1 cellular context compared by ENCODE assay signal in the genomic region with DNA sequence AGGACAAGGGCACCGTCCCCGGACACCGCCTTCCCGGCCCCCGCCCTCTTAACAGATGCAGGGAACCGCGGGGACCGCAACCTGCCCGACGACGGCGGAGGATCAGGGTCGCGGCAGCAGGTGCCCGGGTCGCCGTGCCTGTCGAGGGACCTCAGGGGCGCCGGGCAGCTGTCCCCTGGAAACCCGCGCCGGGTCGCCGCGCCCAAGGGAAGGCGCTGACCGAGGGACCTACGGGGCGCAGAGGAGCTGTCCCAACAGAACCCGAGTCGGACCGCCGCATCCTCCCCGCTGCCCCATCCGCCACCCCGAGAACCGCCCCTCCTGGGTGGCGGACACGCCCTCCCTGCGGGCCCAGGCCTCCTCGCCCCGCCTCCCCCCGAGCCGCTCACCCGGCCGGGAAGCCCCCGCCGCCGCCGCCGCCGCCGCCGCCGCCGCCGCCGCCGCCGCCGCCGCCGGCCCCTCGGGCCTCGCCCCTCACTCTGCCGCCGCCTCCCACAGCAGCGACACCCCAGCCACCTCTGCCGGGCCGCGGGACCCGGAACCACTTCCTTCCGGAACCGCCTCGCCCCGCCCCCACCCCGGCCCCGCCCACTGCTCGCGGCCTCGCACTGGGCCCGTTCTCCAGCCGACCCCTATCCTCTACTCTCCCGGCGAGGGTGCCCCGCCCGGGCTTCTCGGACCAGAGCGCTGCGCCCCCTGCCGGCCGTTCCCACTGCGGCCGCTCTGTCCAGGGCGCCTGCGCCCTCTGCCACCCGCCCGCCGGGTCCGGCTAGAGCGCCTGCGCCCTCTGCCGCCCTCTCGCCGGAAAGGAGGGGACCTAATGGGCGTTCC.
TF ChIP-seq lines count a peak whose summit lies in the region.

TSS of gene BCLAF3 (minus strand) at position 543 of the 831 bp plus-strand sequence. CDS start 20,797 bp downstream, outside the sequence.

TF ChIP-seq in SK-N-SH treated with all-trans-retinoic acid at 6 μM for 48 hours, 23 proteins besides CTCF, POLR2A, EP300 and RAD21 (continued from another document):
- TF ChIP-seq, protein P1, sequence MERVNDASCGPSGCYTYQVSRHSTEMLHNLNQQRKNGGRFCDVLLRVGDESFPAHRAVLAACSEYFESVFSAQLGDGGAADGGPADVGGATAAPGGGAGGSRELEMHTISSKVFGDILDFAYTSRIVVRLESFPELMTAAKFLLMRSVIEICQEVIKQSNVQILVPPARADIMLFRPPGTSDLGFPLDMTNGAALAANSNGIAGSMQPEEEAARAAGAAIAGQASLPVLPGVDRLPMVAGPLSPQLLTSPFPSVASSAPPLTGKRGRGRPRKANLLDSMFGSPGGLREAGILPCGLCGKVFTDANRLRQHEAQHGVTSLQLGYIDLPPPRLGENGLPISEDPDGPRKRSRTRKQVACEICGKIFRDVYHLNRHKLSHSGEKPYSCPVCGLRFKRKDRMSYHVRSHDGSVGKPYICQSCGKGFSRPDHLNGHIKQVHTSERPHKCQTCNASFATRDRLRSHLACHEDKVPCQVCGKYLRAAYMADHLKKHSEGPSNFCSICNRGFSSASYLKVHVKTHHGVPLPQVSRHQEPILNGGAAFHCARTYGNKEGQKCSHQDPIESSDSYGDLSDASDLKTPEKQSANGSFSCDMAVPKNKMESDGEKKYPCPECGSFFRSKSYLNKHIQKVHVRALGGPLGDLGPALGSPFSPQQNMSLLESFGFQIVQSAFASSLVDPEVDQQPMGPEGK (CRISPR knock-in tag; IDR thresholded peaks at IDR 0.05; ENCODE audit: borderline replicate concordance), result no peak
- TF ChIP-seq TCF4 (CRISPR knock-in tag; IDR thresholded peaks at IDR 0.05; ENCODE audit: borderline replicate concordance) (no peak), SNAI2 (CRISPR knock-in tag; IDR thresholded peaks at IDR 0.05) (no peak), POU6F1 (CRISPR knock-in tag; IDR thresholded peaks at IDR 0.05; ENCODE audit: borderline replicate concordance, low read depth) (no peak), ARNTL (CRISPR knock-in tag; IDR thresholded peaks at IDR 0.05; ENCODE audit: borderline replicate concordance, low read depth) (no peak), ZFP3 (CRISPR knock-in tag; IDR thresholded peaks at IDR 0.05) (no peak), ZNF565 (CRISPR knock-in tag; conservative IDR thresholded peaks at IDR 0.05; ENCODE audit: low read depth) (no peak), ESRRG (CRISPR knock-in tag; IDR thresholded peaks at IDR 0.05) (no peak), TOX (CRISPR knock-in tag; IDR thresholded peaks at IDR 0.05; ENCODE audit: borderline replicate concordance) (no peak)
- TF ChIP-seq, protein P2, sequence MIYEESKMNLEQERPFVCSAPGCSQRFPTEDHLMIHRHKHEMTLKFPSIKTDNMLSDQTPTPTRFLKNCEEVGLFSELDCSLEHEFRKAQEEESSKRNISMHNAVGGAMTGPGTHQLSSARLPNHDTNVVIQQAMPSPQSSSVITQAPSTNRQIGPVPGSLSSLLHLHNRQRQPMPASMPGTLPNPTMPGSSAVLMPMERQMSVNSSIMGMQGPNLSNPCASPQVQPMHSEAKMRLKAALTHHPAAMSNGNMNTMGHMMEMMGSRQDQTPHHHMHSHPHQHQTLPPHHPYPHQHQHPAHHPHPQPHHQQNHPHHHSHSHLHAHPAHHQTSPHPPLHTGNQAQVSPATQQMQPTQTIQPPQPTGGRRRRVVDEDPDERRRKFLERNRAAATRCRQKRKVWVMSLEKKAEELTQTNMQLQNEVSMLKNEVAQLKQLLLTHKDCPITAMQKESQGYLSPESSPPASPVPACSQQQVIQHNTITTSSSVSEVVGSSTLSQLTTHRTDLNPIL (CRISPR knock-in tag; IDR thresholded peaks at IDR 0.05; ENCODE audit: low read depth), result no peak
